In genomic region chr3:140159646-140160045, GRCh38 we compare ENCODE assay signal across 32 cellular contexts.
DNase-seq lines count a peak whose midpoint lies in the region; ATAC-seq, FAIRE-seq and TF ChIP-seq lines count a peak whose summit lies in the region.
"Had no signal": no experiment of that assay in that cellular context is flagged by ENCODE, and none has a peak within 500 bp of the region (broad histone marks: within the 10 kb centered on the region; RNA-seq: fewer than 3 reads in every experiment).

No MANE protein-coding gene starts in this region.

- CTCF ChIA-PET in SK-N-SH (lab: Yijun Ruan, JAX) (no interaction called here), HEK293 (lab: Yijun Ruan, JAX) (no interaction called here)

- no peaks in the 10 kb centered on the region for H4K20me1 ChIP-seq in SK-N-SH (ENCODE audit: insufficient read depth)
- H4K20me1 ChIP-seq: BLaER1; BLaER1 treated with 17β-estradiol and CSF1 and Interleukin-3, amounts not matched to agents 10 nM and 100 nM had no signal

- ATAC-seq in SK-N-SH treated with all-trans-retinoic acid at 6 μM for 48 hours: no peak
- ATAC-seq: A549; CD8-positive, alpha-beta T cell had no signal

- H3K27me3 ChIP-seq in SK-N-SH (ENCODE audit: insufficient read depth): no peaks in the 10 kb centered on the region
- H3K27me3 ChIP-seq: BE2C; BLaER1; BLaER1 treated with 17β-estradiol and CSF1 and Interleukin-3, amounts not matched to agents 10 nM and 100 nM had no signal

- no peak overlapping the region for H3K27ac ChIP-seq in SK-N-SH (ENCODE audit: low read depth in 2 of 2, low read length in 1 of 2)
- H3K27ac ChIP-seq in HEK293 (ENCODE audit: extremely low read depth, low read depth, low read length): no peak overlapping the region
- H3K27ac ChIP-seq: 22Rv1; A549; BLaER1; BLaER1 treated with 17β-estradiol and CSF1 and Interleukin-3, amounts not matched to agents 10 nM and 100 nM; C4-2B had no signal

- FAIRE-seq in GM12892 (lab: Jason Lieb, UNC): peak; percentile 70
- FAIRE-seq: A204.1, A549, D721Med had no signal

- H3K9me3 ChIP-seq in SK-N-SH (no peaks in the 10 kb centered on the region), HEK293 (ENCODE audit: control insufficient read depth, insufficient read depth, low read depth, low read length) (no peaks in the 10 kb centered on the region)
- H3K9me3 ChIP-seq: A549; BE2C; BLaER1; BLaER1 treated with 17β-estradiol and CSF1 and Interleukin-3, amounts not matched to agents 10 nM and 100 nM; Caco-2 had no signal

- no peaks in the 10 kb centered on the region for H3K79me2 ChIP-seq in SK-N-SH (ENCODE audit: insufficient read depth)

- TF ChIP-seq RAD21 in SK-N-SH (IDR thresholded peaks at IDR 0.05; ENCODE audit: low read length): no peak

- TF ChIP-seq POLR2A in GM12892 (IDR thresholded peaks at IDR 0.05; ENCODE audit: low read depth, low read length): no peak

- H3F3A ChIP-seq in SK-N-SH (replicated peaks; ENCODE audit: insufficient read depth): no peaks in the 10 kb centered on the region

- DNase-seq in SK-N-SH (no peak), GM12892 (ENCODE audit: insufficient read length) (no peak), A172 (ENCODE audit: low spot score) (no peak), NCI-H146 (lab: John Stamatoyannopoulos, UW) (no peak)
- DNase-seq: 8988T; ACHN; AML-193; BE2C; C1 segment of cervical spinal cord; Caco-2; Calu3; CD4-positive, alpha-beta memory T cell; CD4-positive, alpha-beta T cell; CD4-positive, CD25-positive, alpha-beta regulatory T cell; CD8-positive, alpha-beta memory T cell; CD8-positive, alpha-beta T cell; COR-L47; DMS153; DMS53; DMS79; DMS79 treated with DMSO at 0.1 percent for 48 hours; DND-41; EL had no signal

- no peaks in the 10 kb centered on the region for H3K9me2 ChIP-seq in SK-N-SH

- H2AFZ ChIP-seq in SK-N-SH (ENCODE audit: low read depth): no peak overlapping the region

- no peak overlapping the region for H3K9ac ChIP-seq in SK-N-SH
- H3K9ac ChIP-seq: BLaER1; BLaER1 treated with 17β-estradiol and CSF1 and Interleukin-3, amounts not matched to agents 10 nM and 100 nM had no signal

- H3K4me1 ChIP-seq in SK-N-SH (ENCODE audit: control insufficient read depth in 1 of 2, insufficient read depth in 2 of 2, low read depth in 1 of 2, low read length in 1 of 2) (peaks cover 0 to 4% of the 10 kb centered on the region in 2 experiments; a peak in 2 of 4 replicates), HEK293 (ENCODE audit: control insufficient read depth, insufficient read depth, low read length) (no peaks in the 10 kb centered on the region)
- H3K4me1 ChIP-seq: A549; BLaER1; BLaER1 treated with 17β-estradiol and CSF1 and Interleukin-3, amounts not matched to agents 10 nM and 100 nM; Caco-2 had no signal

- no peak for TF ChIP-seq EP300 in SK-N-SH (IDR thresholded peaks at IDR 0.05; ENCODE audit: borderline replicate concordance in 1 of 2, low read depth in 1 of 2, low read length in 1 of 2)

- H3K4me3 ChIP-seq in SK-N-SH (ENCODE audit: low read depth in 2 of 2, low read length in 1 of 2): no peak overlapping the region
- H3K4me3 ChIP-seq in HEK293 (ENCODE audit: low read depth, low read length): no peak overlapping the region
- H3K4me3 ChIP-seq: A549; BLaER1; BLaER1 treated with 17β-estradiol and CSF1 and Interleukin-3, amounts not matched to agents 10 nM and 100 nM had no signal

- TF ChIP-seq CTCF in SK-N-SH (IDR thresholded peaks at IDR 0.05) (no peak), HEK293 (tag by site-specific recombination; IDR thresholded peaks at IDR 0.05) (no peak)

- POLR2A ChIA-PET in SK-N-SH (lab: Yijun Ruan, JAX): no interaction called here
- POLR2A ChIA-PET in HEK293 (lab: Yijun Ruan, JAX): no interaction called here

- no peak overlapping the region for H3K4me2 ChIP-seq in SK-N-SH
- H3K4me2 ChIP-seq: A549; BLaER1; BLaER1 treated with 17β-estradiol and CSF1 and Interleukin-3, amounts not matched to agents 10 nM and 100 nM had no signal

- H3K36me3 ChIP-seq in SK-N-SH (replicated peaks in 1 of 2; ENCODE audit: control insufficient read depth in 1 of 2, insufficient read depth in 2 of 2, low read length in 1 of 2) (no peaks in the 10 kb centered on the region), HEK293 (ENCODE audit: control insufficient read depth in 2 of 2, insufficient read depth in 1 of 2, low read length in 2 of 2) (no peaks in the 10 kb centered on the region)
- H3K36me3 ChIP-seq: BE2C; BLaER1; BLaER1 treated with 17β-estradiol and CSF1 and Interleukin-3, amounts not matched to agents 10 nM and 100 nM had no signal

TF ChIP-seq in SK-N-SH treated with all-trans-retinoic acid at 6 μM for 48 hours, 23 proteins besides CTCF, POLR2A, EP300 and RAD21:
- TF ChIP-seq ISL1 (CRISPR knock-in tag; IDR thresholded peaks at IDR 0.05) (no peak), ZNF8 (CRISPR knock-in tag; IDR thresholded peaks at IDR 0.05) (peak; percentile 55; the same call in 1 of the 2 replicates), CSDC2 (CRISPR knock-in tag; IDR thresholded peaks at IDR 0.05) (no peak), ESRRG (CRISPR knock-in tag; IDR thresholded peaks at IDR 0.05) (no peak), PPARA (CRISPR knock-in tag; IDR thresholded peaks at IDR 0.05; ENCODE audit: borderline replicate concordance) (no peak), GLIS3 (CRISPR knock-in tag; IDR thresholded peaks at IDR 0.05) (no peak), PATZ1 (CRISPR knock-in tag; IDR thresholded peaks at IDR 0.05; ENCODE audit: borderline replicate concordance) (no peak)

TF ChIP-seq in SK-N-SH, 30 proteins besides CTCF, POLR2A, EP300 and RAD21:
- TF ChIP-seq USF2 (IDR thresholded peaks at IDR 0.05; ENCODE audit: borderline replicate concordance, low read depth, low read length) (no peak), CHD2 (IDR thresholded peaks at IDR 0.05; ENCODE audit: low read length, partially characterized antibody) (no peak), JUND (IDR thresholded peaks at IDR 0.05) (no peak), TCF12 (IDR thresholded peaks at IDR 0.05) (no peak)

TF ChIP-seq in HEK293, 187 proteins besides CTCF, POLR2A, EP300 and RAD21:
- TF ChIP-seq PBX3 (CRISPR knock-in tag; IDR thresholded peaks at IDR 0.05): no peak
- 0 out of 2 replicates have a peak, but pooled peaks have one; percentile 23 for TF ChIP-seq ZNF580 (tag by site-specific recombination; IDR thresholded peaks at IDR 0.05)
- TF ChIP-seq ZNF24 (tag by site-specific recombination; IDR thresholded peaks at IDR 0.05): no peak
- peak; percentile 75 for TF ChIP-seq ZNF146 (tag by site-specific recombination; IDR thresholded peaks at IDR 0.05)
